Comparison of ENCODE assay signal across 26 cellular contexts in genomic region chr4:154872198-154872597, GRCh38.
"Had no signal": no experiment of that assay in that cellular context is flagged by ENCODE, and none has a peak within 500 bp of the region (broad histone marks: within the 10 kb centered on the region; RNA-seq: fewer than 3 reads in every experiment).

No MANE protein-coding gene starts in this region.

- DNase-seq: hypothalamus; islet precursor cell; left ventricle myocardium inferior; mesendoderm; naive B cell; natural killer cell; nephron progenitor cell; pancreas; posterior cingulate gyrus; retina; right cardiac atrium; stimulated activated CD4-positive, alpha-beta T cell treated with anti-CD3 and anti-CD28 coated beads, Interleukin-12 subunit alpha, Interleukin-12 subunit beta, amount 100 ng/mL, for 4 hours; stimulated activated CD4-positive, alpha-beta T cell treated with anti-CD3 and anti-CD28 coated beads, Interleukin-15, amount 100 ng/mL, for 24 hours; stimulated activated CD4-positive, alpha-beta T cell treated with anti-CD3 and anti-CD28 coated beads, Interleukin-2, amount 100 ng/mL, for 24 hours; stimulated activated CD4-positive, alpha-beta T cell treated with anti-CD3 and anti-CD28 coated beads, Interleukin-4, amount 100 ng/mL, for 1 hour; stimulated activated naive B cell treated with anti-CD40 and anti-IgM and Interleukin-4, amounts not matched to agents 10 μg/mL and 1 μg/mL and 100 μg/mL, for 72 hours; stimulated activated naive CD8-positive, alpha-beta T cell treated with anti-CD3 and anti-CD28 coated beads, Interleukin-15, Interleukin-2, amounts not matched to agents 100 U/mL and 50 U/mL, for 24 hours; stomach; testis; thyroid gland; trophoblast cell; upper lobe of right lung had no signal

- H3K9me3 ChIP-seq: pancreas, prostate gland, testis, thyroid gland, upper lobe of right lung had no signal

- H3K27ac ChIP-seq: left ventricle myocardium inferior, neural progenitor cell, pancreas, prostate gland, skin epidermis, stomach, testis, thyroid gland, upper lobe of right lung had no signal

- H3K4me1 ChIP-seq: left ventricle myocardium inferior, pancreas, prostate gland, stomach, testis, thyroid gland, upper lobe of right lung had no signal

- H3K4me2 ChIP-seq: neural progenitor cell had no signal

- H2AFZ ChIP-seq: neural progenitor cell had no signal

- H3K27me3 ChIP-seq: neural progenitor cell, pancreas, stomach, testis, thyroid gland, upper lobe of right lung had no signal

- H3K4me3 ChIP-seq: left ventricle myocardium inferior, lung, neural progenitor cell, pancreas, prostate gland, skin epidermis, stomach, testis, thyroid gland, upper lobe of right lung had no signal

- H3K36me3 ChIP-seq: left ventricle myocardium inferior, neural progenitor cell, pancreas, prostate gland, stomach, thyroid gland, upper lobe of right lung had no signal

- H3K9ac ChIP-seq: neural progenitor cell had no signal
